19 cellular contexts compared by ENCODE assay signal in genomic region chr7:139867847-139868246, GRCh38.
DNase-seq lines count a peak whose midpoint lies in the region; ATAC-seq and TF ChIP-seq lines count a peak whose summit lies in the region.
"Had no signal": no experiment of that assay in that cellular context is flagged by ENCODE, and none has a peak within 500 bp of the region (broad histone marks: within the 10 kb centered on the region; RNA-seq: fewer than 3 reads in every experiment).

No MANE protein-coding gene starts in this region.

- TF ChIP-seq CTCF in KMS-11 (conservative IDR thresholded peaks at IDR 0.05; ENCODE audit: low read depth, low read length), result no peak

- no peak overlapping the region for H3K9ac ChIP-seq in KMS-11

- no peak overlapping the region for H3K4me3 ChIP-seq in KMS-11 (IDR thresholded peaks at IDR 0.05; ENCODE audit: insufficient read depth, low read depth, low read length)
- H3K4me3 ChIP-seq: GM12878, GM23338, HAP-1 had no signal

- H3K27me3 ChIP-seq in KMS-11 (ENCODE audit: insufficient read depth, low read depth), result no peaks in the 10 kb centered on the region

- peaks cover 5% of the 10 kb centered on the region for H3K4me1 ChIP-seq in KMS-11 (ENCODE audit: low read depth, poor library complexity, severe bottlenecking)
- H3K4me1 ChIP-seq: HAP-1 had no signal

- no peaks in the 10 kb centered on the region for H3K79me2 ChIP-seq in KMS-11 (ENCODE audit: insufficient read depth, low read depth)

- H3K4me2 ChIP-seq in KMS-11, result peak overlapping the region; percentile 32; the same call in 1 of the 2 replicates
- H3K4me2 ChIP-seq: GM23338 had no signal

- no peaks in the 10 kb centered on the region for H4K20me1 ChIP-seq in KMS-11 (ENCODE audit: insufficient read depth)

- no peaks in the 10 kb centered on the region for H3K36me3 ChIP-seq in KMS-11 (ENCODE audit: insufficient read depth)
- H3K36me3 ChIP-seq: HAP-1 had no signal

- DNase-seq in NCI-H748 (lab: John Stamatoyannopoulos, UW; ENCODE audit: unreplicated experiment) (peak; percentile 47), NCI-H748 treated with DMSO at 0.1 percent for 48 hours (lab: John Stamatoyannopoulos, UW) (no peak), NCI-H774 (lab: John Stamatoyannopoulos, UW) (peak; percentile 6), SW480 (ENCODE audit: low spot score) (peak; percentile 43), NCI-H69 (lab: John Stamatoyannopoulos, UW) (no peak), NCI-H2107 treated with DMSO at 0.1 percent for 48 hours (lab: John Stamatoyannopoulos, UW; ENCODE audit: unreplicated experiment) (no peak)
- DNase-seq: C1 segment of cervical spinal cord; Calu3; CD4-positive, alpha-beta memory T cell; COR-L47; DMS79; EL; GDM1; HFFc6 had no signal

- no peak for ATAC-seq in HG02642 (IDR thresholded peaks at IDR 0.05; ENCODE audit: poor library complexity, unreplicated experiment)
- ATAC-seq: GM12878, GM23338 had no signal

- no peak overlapping the region for H3K27ac ChIP-seq in KMS-11

- H2AFZ ChIP-seq in KMS-11 (ENCODE audit: low read depth), result no peak overlapping the region
- H2AFZ ChIP-seq: GM23338 had no signal

Comparison
In these comparisons a context has a peak if more than half of its experiments do, and no peak if none do; other contexts are left out.
1. DNase-seq: peak in NCI-H748 (single experiment), NCI-H774 (single experiment) and SW480 (single experiment); none in NCI-H748 treated with DMSO at 0.1 percent for 48 hours (single experiment), NCI-H69 (single experiment) and NCI-H2107 treated with DMSO at 0.1 percent for 48 hours (single experiment).